1 cellular context compared by ENCODE assay signal in genomic region chr11:83159901-83160865, GRCh38.
A peak's percentile ranks its signal among the peaks of the same experiment; 100 is the strongest.
TF ChIP-seq lines count a peak whose summit lies in the region.

No MANE protein-coding gene starts in this region.

TF ChIP-seq in HepG2, 621 proteins besides CTCF, POLR2A, EP300 and RAD21 (continued from another document):
- no peak for TF ChIP-seq JUND (CRISPR knock-in tag; IDR thresholded peaks at IDR 0.05)
- TF ChIP-seq ZNF142 (CRISPR knock-in tag; IDR thresholded peaks at IDR 0.05): no peak
- no peak for TF ChIP-seq ZXDC (CRISPR knock-in tag; IDR thresholded peaks at IDR 0.05)
- TF ChIP-seq HHEX (CRISPR knock-in tag; IDR thresholded peaks at IDR 0.05): no peak
- no peak for TF ChIP-seq TBX2 (CRISPR knock-in tag; IDR thresholded peaks at IDR 0.05; ENCODE audit: borderline replicate concordance)
- no peak for TF ChIP-seq ELF3 (CRISPR knock-in tag; IDR thresholded peaks at IDR 0.05)
- no peak for TF ChIP-seq ZNF577 (CRISPR knock-in tag; IDR thresholded peaks at IDR 0.05; ENCODE audit: borderline replicate concordance, low read depth)
- TF ChIP-seq ZSCAN30 (CRISPR knock-in tag; IDR thresholded peaks at IDR 0.05): no peak
- no peak for TF ChIP-seq HMGXB4 (CRISPR knock-in tag; IDR thresholded peaks at IDR 0.05; ENCODE audit: borderline replicate concordance in 1 of 2, low read depth in 1 of 2)
- TF ChIP-seq POLR2AphosphoS5 (IDR thresholded peaks at IDR 0.05; ENCODE audit: low read depth, low read length): peak; percentile 50
- TF ChIP-seq ZNF354B (CRISPR knock-in tag; IDR thresholded peaks at IDR 0.05): no peak
- no peak for TF ChIP-seq CREM (IDR thresholded peaks at IDR 0.05)
- no peak for TF ChIP-seq CREM (CRISPR knock-in tag; IDR thresholded peaks at IDR 0.05)
- TF ChIP-seq MATR3 (CRISPR knock-in tag; IDR thresholded peaks at IDR 0.05): no peak
- peak; percentile 38; the same call in 1 of the 2 replicates for TF ChIP-seq KDM2A (CRISPR knock-in tag; IDR thresholded peaks at IDR 0.05; ENCODE audit: borderline replicate concordance, low read depth)
- TF ChIP-seq NFKB2 (CRISPR knock-in tag; IDR thresholded peaks at IDR 0.05; ENCODE audit: borderline replicate concordance): no peak
- TF ChIP-seq JUN (CRISPR knock-in tag; IDR thresholded peaks at IDR 0.05): no peak
- TF ChIP-seq ZFP41 (CRISPR knock-in tag; IDR thresholded peaks at IDR 0.05; ENCODE audit: borderline replicate concordance): no peak
TF ChIP-seq in HepG2: peak in this region for 8.
